Comparison of ENCODE assay signal across 22 cellular contexts in genomic region chr11:100316990-100317389, GRCh38.
"Had no signal": no experiment of that assay in that cellular context is flagged by ENCODE, and none has a peak within 500 bp of the region (broad histone marks: within the 10 kb centered on the region; RNA-seq: fewer than 3 reads in every experiment).

No MANE protein-coding gene starts in this region.

- H3K27me3 ChIP-seq: dorsolateral prefrontal cortex, gastrocnemius medialis, neutrophil, pancreas, sigmoid colon, stomach, thyroid gland had no signal

- DNase-seq: dorsolateral prefrontal cortex; effector CD4-positive, alpha-beta T cell; foreskin fibroblast; gastrocnemius medialis; head of caudate nucleus; natural killer cell; pancreas; sigmoid colon; stimulated activated CD4-positive, alpha-beta T cell treated with anti-CD3 and anti-CD28 coated beads, Interleukin-2, amount 100 ng/mL, for 24 hours; stimulated activated CD4-positive, alpha-beta T cell treated with anti-CD3 and anti-CD28 coated beads, Interleukin-4, amount 100 ng/mL, for 24 hours; stimulated activated naive CD4-positive, alpha-beta T cell treated with Interleukin-2 at 50 U/mL for 16 hours; stomach; thyroid gland; trophoblast cell had no signal

- H3K36me3 Mint-ChIP-seq: memory B cell; natural killer cell; stimulated activated effector memory CD8-positive, alpha-beta T cell treated with anti-CD3 and anti-CD28 coated beads, Interleukin-12 subunit alpha, Interleukin-12 subunit beta, amount 100 ng/mL, for 72 hours had no signal

- FAIRE-seq: colon, keratinocyte, pancreas had no signal

- H3K4me3 ChIP-seq: dorsolateral prefrontal cortex, gastrocnemius medialis, lung, pancreas, sigmoid colon, stomach, thyroid gland had no signal

- H3K4me3 Mint-ChIP-seq: memory B cell; natural killer cell; stimulated activated effector memory CD8-positive, alpha-beta T cell treated with anti-CD3 and anti-CD28 coated beads, Interleukin-12 subunit alpha, Interleukin-12 subunit beta, amount 100 ng/mL, for 72 hours had no signal

- H3K36me3 ChIP-seq: gastrocnemius medialis, neutrophil, pancreas, sigmoid colon, stomach, thyroid gland had no signal

- H3K27ac Mint-ChIP-seq: memory B cell; natural killer cell; stimulated activated effector memory CD8-positive, alpha-beta T cell treated with anti-CD3 and anti-CD28 coated beads, Interleukin-12 subunit alpha, Interleukin-12 subunit beta, amount 100 ng/mL, for 72 hours had no signal

- ATAC-seq: esophagus mucosa; gastrocnemius medialis; left lobe of liver; natural killer cell; pancreas; stimulated activated effector memory CD8-positive, alpha-beta T cell treated with anti-CD3 and anti-CD28 coated beads, Interleukin-12 subunit alpha, Interleukin-12 subunit beta, amount 100 ng/mL, for 72 hours had no signal

- H3K27me3 Mint-ChIP-seq: memory B cell had no signal

- H3K27ac ChIP-seq: dorsolateral prefrontal cortex, gastrocnemius medialis, neutrophil, pancreas, sigmoid colon, stomach, thyroid gland had no signal

- H3K4me1 ChIP-seq: gastrocnemius medialis, pancreas, sigmoid colon, stomach, thyroid gland had no signal

- H3K9me3 ChIP-seq: gastrocnemius medialis, neutrophil, pancreas, sigmoid colon, stomach, thyroid gland had no signal

- H3K4me1 Mint-ChIP-seq: memory B cell; natural killer cell; stimulated activated effector memory CD8-positive, alpha-beta T cell treated with anti-CD3 and anti-CD28 coated beads, Interleukin-12 subunit alpha, Interleukin-12 subunit beta, amount 100 ng/mL, for 72 hours had no signal
